ENCODE assay signal across 1 cellular context in genomic region chr5:79535477-79536192, GRCh38.
TF ChIP-seq lines count a peak whose summit lies in the region.

No MANE protein-coding gene starts in this region.

TF ChIP-seq in HepG2, 621 proteins besides CTCF, POLR2A, EP300 and RAD21 (continued from another document):
- TF ChIP-seq, protein P1, sequence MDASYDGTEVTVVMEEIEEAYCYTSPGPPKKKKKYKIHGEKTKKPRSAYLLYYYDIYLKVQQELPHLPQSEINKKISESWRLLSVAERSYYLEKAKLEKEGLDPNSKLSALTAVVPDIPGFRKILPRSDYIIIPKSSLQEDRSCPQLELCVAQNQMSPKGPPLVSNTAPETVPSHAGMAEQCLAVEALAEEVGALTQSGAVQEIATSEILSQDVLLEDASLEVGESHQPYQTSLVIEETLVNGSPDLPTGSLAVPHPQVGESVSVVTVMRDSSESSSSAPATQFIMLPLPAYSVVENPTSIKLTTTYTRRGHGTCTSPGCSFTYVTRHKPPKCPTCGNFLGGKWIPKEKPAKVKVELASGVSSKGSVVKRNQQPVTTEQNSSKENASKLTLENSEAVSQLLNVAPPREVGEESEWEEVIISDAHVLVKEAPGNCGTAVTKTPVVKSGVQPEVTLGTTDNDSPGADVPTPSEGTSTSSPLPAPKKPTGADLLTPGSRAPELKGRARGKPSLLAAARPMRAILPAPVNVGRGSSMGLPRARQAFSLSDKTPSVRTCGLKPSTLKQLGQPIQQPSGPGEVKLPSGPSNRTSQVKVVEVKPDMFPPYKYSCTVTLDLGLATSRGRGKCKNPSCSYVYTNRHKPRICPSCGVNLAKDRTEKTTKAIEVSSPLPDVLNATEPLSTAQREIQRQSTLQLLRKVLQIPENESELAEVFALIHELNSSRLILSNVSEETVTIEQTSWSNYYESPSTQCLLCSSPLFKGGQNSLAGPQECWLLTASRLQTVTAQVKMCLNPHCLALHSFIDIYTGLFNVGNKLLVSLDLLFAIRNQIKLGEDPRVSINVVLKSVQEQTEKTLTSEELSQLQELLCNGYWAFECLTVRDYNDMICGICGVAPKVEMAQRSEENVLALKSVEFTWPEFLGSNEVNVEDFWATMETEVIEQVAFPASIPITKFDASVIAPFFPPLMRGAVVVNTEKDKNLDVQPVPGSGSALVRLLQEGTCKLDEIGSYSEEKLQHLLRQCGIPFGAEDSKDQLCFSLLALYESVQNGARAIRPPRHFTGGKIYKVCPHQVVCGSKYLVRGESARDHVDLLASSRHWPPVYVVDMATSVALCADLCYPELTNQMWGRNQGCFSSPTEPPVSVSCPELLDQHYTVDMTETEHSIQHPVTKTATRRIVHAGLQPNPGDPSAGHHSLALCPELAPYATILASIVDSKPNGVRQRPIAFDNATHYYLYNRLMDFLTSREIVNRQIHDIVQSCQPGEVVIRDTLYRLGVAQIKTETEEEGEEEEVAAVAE (CRISPR knock-in tag; IDR thresholded peaks at IDR 0.05; ENCODE audit: borderline replicate concordance) = peak; percentile 46; the same call in 1 of the 2 replicates
- TF ChIP-seq, protein P2, sequence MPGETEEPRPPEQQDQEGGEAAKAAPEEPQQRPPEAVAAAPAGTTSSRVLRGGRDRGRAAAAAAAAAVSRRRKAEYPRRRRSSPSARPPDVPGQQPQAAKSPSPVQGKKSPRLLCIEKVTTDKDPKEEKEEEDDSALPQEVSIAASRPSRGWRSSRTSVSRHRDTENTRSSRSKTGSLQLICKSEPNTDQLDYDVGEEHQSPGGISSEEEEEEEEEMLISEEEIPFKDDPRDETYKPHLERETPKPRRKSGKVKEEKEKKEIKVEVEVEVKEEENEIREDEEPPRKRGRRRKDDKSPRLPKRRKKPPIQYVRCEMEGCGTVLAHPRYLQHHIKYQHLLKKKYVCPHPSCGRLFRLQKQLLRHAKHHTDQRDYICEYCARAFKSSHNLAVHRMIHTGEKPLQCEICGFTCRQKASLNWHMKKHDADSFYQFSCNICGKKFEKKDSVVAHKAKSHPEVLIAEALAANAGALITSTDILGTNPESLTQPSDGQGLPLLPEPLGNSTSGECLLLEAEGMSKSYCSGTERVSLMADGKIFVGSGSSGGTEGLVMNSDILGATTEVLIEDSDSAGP (CRISPR knock-in tag; IDR thresholded peaks at IDR 0.05; ENCODE audit: borderline replicate concordance) = no peak
- TF ChIP-seq MTA3 (CRISPR knock-in tag; IDR thresholded peaks at IDR 0.05) (no peak), NFYB (CRISPR knock-in tag; IDR thresholded peaks at IDR 0.05) (no peak), RBM22 (optimal IDR thresholded peaks at IDR 0.05; ENCODE audit: low read length) (no peak), ZNF10 (CRISPR knock-in tag; IDR thresholded peaks at IDR 0.05; ENCODE audit: borderline replicate concordance, low read depth) (no peak), DMTF1 (CRISPR knock-in tag; IDR thresholded peaks at IDR 0.05) (no peak)
